ENCODE assay signal across 26 cellular contexts in the genomic region with DNA sequence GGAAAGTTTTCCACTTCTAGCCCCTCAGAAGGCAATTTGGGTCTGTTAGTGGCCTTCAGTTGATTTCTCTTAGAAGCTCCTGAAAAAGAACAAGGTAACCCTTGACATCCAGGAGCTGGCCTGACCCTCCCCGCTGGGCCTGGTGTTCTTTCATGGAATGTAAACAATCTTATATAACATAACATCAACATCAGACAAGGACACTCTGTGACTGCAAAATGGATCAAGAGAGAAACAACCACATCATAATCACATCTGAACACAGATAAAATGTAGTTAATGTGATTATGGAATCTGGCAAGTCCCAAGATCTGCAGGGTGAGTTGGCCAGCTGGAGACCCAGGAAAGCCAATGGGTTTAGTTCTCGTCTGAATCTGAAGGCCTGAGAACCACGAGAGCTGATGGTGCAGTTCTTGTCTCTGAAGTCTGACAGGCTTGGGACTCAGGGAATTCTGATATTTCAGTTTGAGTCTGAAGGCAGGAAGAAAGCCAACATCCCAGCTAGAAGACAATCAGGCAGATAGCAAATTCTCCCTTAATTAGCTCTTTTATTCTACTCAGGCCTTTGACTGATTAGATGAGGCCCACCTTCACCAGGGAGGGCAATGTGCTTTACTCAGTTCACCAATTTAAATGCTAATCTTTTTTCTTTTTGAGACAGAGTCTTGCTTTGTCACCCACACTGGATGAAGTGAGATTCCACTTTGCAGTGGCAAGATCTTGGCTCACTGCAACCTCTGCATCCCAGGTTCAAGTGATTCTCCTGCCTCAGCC.
DNase-seq lines count a peak whose midpoint lies in the region; ATAC-seq, FAIRE-seq and TF ChIP-seq lines count a peak whose summit lies in the region.
"Had no signal": no experiment of that assay in that cellular context is flagged by ENCODE, and none has a peak within 500 bp of the region (broad histone marks: within the 10 kb centered on the region; RNA-seq: fewer than 3 reads in every experiment).

No MANE protein-coding gene starts in this region.

- POLR2A ChIA-PET in HepG2 (lab: Yijun Ruan, JAX) = no interaction called here

- TF ChIP-seq EP300 in HepG2 (IDR thresholded peaks at IDR 0.05; ENCODE audit: low read depth in 2 of 2, low read length in 2 of 2) (no peak), HepG2 (CRISPR knock-in tag; IDR thresholded peaks at IDR 0.05; ENCODE audit: borderline replicate concordance) (no peak)

- no peak overlapping the region for H2AFZ ChIP-seq in HepG2 (ENCODE audit: low read length)

- DNase-seq in HepG2 (ENCODE audit: low spot score) = peak; percentile 13
- no peak for DNase-seq in right lobe of liver
- DNase-seq in SK-N-DZ (ENCODE audit: low spot score) = peak; percentile 87
- DNase-seq in fibroblast of villous mesenchyme (ENCODE audit: low read depth) = peak; percentile 73
- DNase-seq in tibial artery = no peak
- no peak for DNase-seq in KBM-7
- DNase-seq in NCI-H2227 (lab: John Stamatoyannopoulos, UW; ENCODE audit: unreplicated experiment) = no peak
- DNase-seq in G401 (ENCODE audit: low spot score) = no peak
- DNase-seq: AML-193; Caco-2; CD8-positive, alpha-beta T cell; GDM1; MG63; NCI-H1105 treated with DMSO at 0.1 percent for 48 hours; NCI-H146; NCI-H1930; NCI-H2107; NCI-H446; NCI-H524 treated with DMSO at 0.1 percent for 48 hours; Peyer's patch; T-cell had no signal

- H3K27me3 ChIP-seq in HepG2 (ENCODE audit: control insufficient read depth in 1 of 2, insufficient read depth in 2 of 2, low read length in 2 of 2) (peaks cover 0 to 10% of the 10 kb centered on the region in 2 experiments; a peak in 3 of 5 replicates), right lobe of liver (no peaks in the 10 kb centered on the region), tibial artery (no peaks in the 10 kb centered on the region)
- H3K27me3 ChIP-seq: BLaER1 treated with 17β-estradiol and CSF1 and Interleukin-3, amounts not matched to agents 10 nM and 100 nM; MG63; Peyer's patch had no signal

- TF ChIP-seq CTCF in HepG2 (CRISPR knock-in tag; IDR thresholded peaks at IDR 0.05) (no peak), right lobe of liver (IDR thresholded peaks at IDR 0.05) (no peak), fibroblast of villous mesenchyme (IDR thresholded peaks at IDR 0.05; ENCODE audit: insufficient read depth, low read depth, low read length) (no peak), tibial artery (IDR thresholded peaks at IDR 0.05) (no peak)

- H3K79me2 ChIP-seq in HepG2 (ENCODE audit: insufficient read depth, low read length) = no peaks in the 10 kb centered on the region

- CTCF ChIA-PET in HepG2 (lab: Yijun Ruan, JAX; ENCODE audit: low intra/inter-chr PET ratio, low total read pairs) = no interaction called here

- H3K4me1 ChIP-seq in HepG2 (ENCODE audit: insufficient read depth, low read length) = peaks cover 10% of the 10 kb centered on the region
- no peaks in the 10 kb centered on the region for H3K4me1 ChIP-seq in right lobe of liver
- H3K4me1 ChIP-seq in tibial artery = peaks cover 0 to 9% (median 0%) of the 10 kb centered on the region in 4 donors
- H3K4me1 ChIP-seq: Peyer's patch had no signal

- TF ChIP-seq POLR2A in HepG2 (IDR thresholded peaks at IDR 0.05; ENCODE audit: insufficient read depth in 1 of 2, low read depth in 2 of 2, low read length in 2 of 2) (no peak), right lobe of liver (IDR thresholded peaks at IDR 0.05) (no peak)

- no peak overlapping the region for H3K4me3 ChIP-seq in HepG2 (replicated peaks in 1 of 3; ENCODE audit: insufficient read depth in 1 of 3, low read depth in 2 of 3, low read length in 3 of 3)
- H3K4me3 ChIP-seq in right lobe of liver = no peak overlapping the region
- no peak overlapping the region for H3K4me3 ChIP-seq in fibroblast of villous mesenchyme (ENCODE audit: low read depth, low read length)
- no peak overlapping the region for H3K4me3 ChIP-seq in tibial artery
- H3K4me3 ChIP-seq: BLaER1 treated with 17β-estradiol and CSF1 and Interleukin-3, amounts not matched to agents 10 nM and 100 nM; GM12878; MG63; Peyer's patch had no signal

- no peak overlapping the region for H3K9ac ChIP-seq in HepG2 (ENCODE audit: insufficient read depth, low read depth, low read length)
- H3K9ac ChIP-seq: BLaER1 treated with 17β-estradiol and CSF1 and Interleukin-3, amounts not matched to agents 10 nM and 100 nM had no signal

- H4K20me1 ChIP-seq in HepG2 (ENCODE audit: insufficient read depth, low read length) = no peaks in the 10 kb centered on the region
- H4K20me1 ChIP-seq: BLaER1 treated with 17β-estradiol and CSF1 and Interleukin-3, amounts not matched to agents 10 nM and 100 nM had no signal

- no peak overlapping the region for H3K27ac ChIP-seq in HepG2 (ENCODE audit: extremely low read length, insufficient read depth, low read length)
- H3K27ac ChIP-seq in right lobe of liver = no peak overlapping the region
- peak overlapping the region; percentile 9 to 28 for H3K27ac ChIP-seq in tibial artery
- H3K27ac ChIP-seq: BLaER1 treated with 17β-estradiol and CSF1 and Interleukin-3, amounts not matched to agents 10 nM and 100 nM; Peyer's patch had no signal

- no peaks in the 10 kb centered on the region for H3K9me3 ChIP-seq in HepG2 (ENCODE audit: low read length)
- no peaks in the 10 kb centered on the region for H3K9me3 ChIP-seq in right lobe of liver
- H3K9me3 ChIP-seq in tibial artery = no peaks in the 10 kb centered on the region
- H3K9me3 ChIP-seq: Caco-2, MG63, Peyer's patch had no signal

- H3K36me3 ChIP-seq in HepG2 (replicated peaks in 1 of 2; ENCODE audit: control insufficient read depth in 1 of 2, insufficient read depth in 2 of 2, low read length in 2 of 2) (no peaks in the 10 kb centered on the region), right lobe of liver (no peaks in the 10 kb centered on the region), tibial artery (no peaks in the 10 kb centered on the region)
- H3K36me3 ChIP-seq: BLaER1 treated with 17β-estradiol and CSF1 and Interleukin-3, amounts not matched to agents 10 nM and 100 nM; MG63; Peyer's patch had no signal

- TF ChIP-seq RAD21 in HepG2 (CRISPR knock-in tag; IDR thresholded peaks at IDR 0.05) = no peak

- WGBS in HepG2 (ENCODE audit: low lambda C conversion rate) = 4% methylated on average over 3 of the region's 3 CpGs
- 72% methylated on average over 2 of the region's 3 CpGs for WGBS in right lobe of liver (ENCODE audit: insufficient coverage, low coverage, low lambda C conversion rate, missing lambda C conversion rate)

- no peak for FAIRE-seq in HepG2 (lab: Jason Lieb, UNC)
- FAIRE-seq: A204.1, GM12878, H1 had no signal

- in situ Hi-C loops in HepG2 (cut with HindIII; ENCODE audit: extremely low pct_ligation_motif_present, low pct_unique_long_range_greater_than_20kb) (no loop called here), KBM-7 (cut with MboI; ENCODE audit: low pct_unique_long_range_greater_than_20kb, low sequenced_read_pairs) (no loop called here), G401 (cut with HindIII; ENCODE audit: low sequenced_read_pairs) (no loop called here)

- H3K4me2 ChIP-seq in HepG2 (ENCODE audit: low read depth, low read length) = no peak overlapping the region

- ATAC-seq in HepG2 (peak; percentile 67), right lobe of liver (no peak)
- ATAC-seq: CD8-positive, alpha-beta T cell; GM12878; HCT116; T-cell had no signal

- BruUV-seq in HepG2 (replicated peaks; lab: Mats Ljungman, UMichigan) = no TSS peak

- intact Hi-C loops in HepG2 (cut with micrococcal nuclease; ENCODE audit: unreplicated experiment) (no loop called here), right lobe of liver (cut with DNase I) (no loop called here), tibial artery (cut with DNase I; ENCODE audit: low total_unique reads) (no loop called here)

TF ChIP-seq in HepG2, 621 proteins besides CTCF, POLR2A, EP300 and RAD21 (continues in another document):
- TF ChIP-seq BCL6 (CRISPR knock-in tag; IDR thresholded peaks at IDR 0.05) = peak; percentile 50
- no peak for TF ChIP-seq FOXA1 (IDR thresholded peaks at IDR 0.05)
- 0 out of 2 replicates have a peak, but pooled peaks have one; percentile 15 for TF ChIP-seq FOXA1 (CRISPR knock-in tag; IDR thresholded peaks at IDR 0.05)
- TF ChIP-seq CENPT (CRISPR knock-in tag; IDR thresholded peaks at IDR 0.05; ENCODE audit: low read depth) = no peak
- peak; percentile 73 for TF ChIP-seq FOXA3 (CRISPR knock-in tag; IDR thresholded peaks at IDR 0.05)
- TF ChIP-seq FOXK1 (CRISPR knock-in tag; IDR thresholded peaks at IDR 0.05; ENCODE audit: borderline replicate concordance, low read depth) = 0 out of 2 replicates have a peak, but pooled peaks have one; percentile 30
- TF ChIP-seq, protein P1, sequence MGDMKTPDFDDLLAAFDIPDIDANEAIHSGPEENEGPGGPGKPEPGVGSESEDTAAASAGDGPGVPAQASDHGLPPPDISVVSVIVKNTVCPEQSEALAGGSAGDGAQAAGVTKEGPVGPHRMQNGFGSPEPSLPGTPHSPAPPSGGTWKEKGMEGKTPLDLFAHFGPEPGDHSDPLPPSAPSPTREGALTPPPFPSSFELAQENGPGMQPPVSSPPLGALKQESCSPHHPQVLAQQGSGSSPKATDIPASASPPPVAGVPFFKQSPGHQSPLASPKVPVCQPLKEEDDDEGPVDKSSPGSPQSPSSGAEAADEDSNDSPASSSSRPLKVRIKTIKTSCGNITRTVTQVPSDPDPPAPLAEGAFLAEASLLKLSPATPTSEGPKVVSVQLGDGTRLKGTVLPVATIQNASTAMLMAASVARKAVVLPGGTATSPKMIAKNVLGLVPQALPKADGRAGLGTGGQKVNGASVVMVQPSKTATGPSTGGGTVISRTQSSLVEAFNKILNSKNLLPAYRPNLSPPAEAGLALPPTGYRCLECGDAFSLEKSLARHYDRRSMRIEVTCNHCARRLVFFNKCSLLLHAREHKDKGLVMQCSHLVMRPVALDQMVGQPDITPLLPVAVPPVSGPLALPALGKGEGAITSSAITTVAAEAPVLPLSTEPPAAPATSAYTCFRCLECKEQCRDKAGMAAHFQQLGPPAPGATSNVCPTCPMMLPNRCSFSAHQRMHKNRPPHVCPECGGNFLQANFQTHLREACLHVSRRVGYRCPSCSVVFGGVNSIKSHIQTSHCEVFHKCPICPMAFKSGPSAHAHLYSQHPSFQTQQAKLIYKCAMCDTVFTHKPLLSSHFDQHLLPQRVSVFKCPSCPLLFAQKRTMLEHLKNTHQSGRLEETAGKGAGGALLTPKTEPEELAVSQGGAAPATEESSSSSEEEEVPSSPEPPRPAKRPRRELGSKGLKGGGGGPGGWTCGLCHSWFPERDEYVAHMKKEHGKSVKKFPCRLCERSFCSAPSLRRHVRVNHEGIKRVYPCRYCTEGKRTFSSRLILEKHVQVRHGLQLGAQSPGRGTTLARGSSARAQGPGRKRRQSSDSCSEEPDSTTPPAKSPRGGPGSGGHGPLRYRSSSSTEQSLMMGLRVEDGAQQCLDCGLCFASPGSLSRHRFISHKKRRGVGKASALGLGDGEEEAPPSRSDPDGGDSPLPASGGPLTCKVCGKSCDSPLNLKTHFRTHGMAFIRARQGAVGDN (CRISPR knock-in tag; IDR thresholded peaks at IDR 0.05) = no peak
- TF ChIP-seq JUN (CRISPR knock-in tag; IDR thresholded peaks at IDR 0.05) = no peak
- TF ChIP-seq ZNF652 (CRISPR knock-in tag; IDR thresholded peaks at IDR 0.05; ENCODE audit: borderline replicate concordance, low read depth) = 0 out of 2 replicates have a peak, but pooled peaks have one; percentile 48

Comparison
In these comparisons a context has a peak if more than half of its experiments do, and no peak if none do; other contexts are left out.
1. DNase-seq: peak in HepG2 (single experiment), SK-N-DZ (single experiment) and fibroblast of villous mesenchyme (single experiment); none in right lobe of liver (0 of 3), tibial artery (0 of 2), KBM-7 (single experiment), NCI-H2227 (single experiment) and G401 (single experiment).
2. H3K27ac ChIP-seq: peak in tibial artery (2 of 2); none in HepG2 (single experiment) and right lobe of liver (0 of 3).